ENCODE assay signal across 18 cellular contexts in the genomic region with DNA sequence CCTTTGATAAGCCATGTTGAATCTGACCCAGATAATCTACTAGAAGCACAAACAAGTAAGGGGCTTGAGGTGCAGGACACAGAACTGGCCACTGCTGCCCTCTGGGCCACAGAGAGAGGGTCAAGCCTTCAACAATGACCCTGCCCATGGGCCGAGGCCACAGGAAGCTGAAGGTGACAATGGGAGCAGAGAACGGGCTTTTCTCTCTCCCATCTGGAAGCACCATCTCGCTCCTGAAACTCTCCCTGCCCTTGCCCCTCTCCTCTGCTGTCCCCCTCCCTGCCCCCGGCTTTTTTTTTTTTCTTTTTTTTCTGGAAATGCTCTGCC.
DNase-seq lines count a peak whose midpoint lies in the region; ATAC-seq, FAIRE-seq and TF ChIP-seq lines count a peak whose summit lies in the region.
"Had no signal": no experiment of that assay in that cellular context is flagged by ENCODE, and none has a peak within 500 bp of the region (broad histone marks: within the 10 kb centered on the region; RNA-seq: fewer than 3 reads in every experiment).

No MANE protein-coding gene starts in this region.

- H3K79me2 ChIP-seq in ACC112 (ENCODE audit: control insufficient read depth, insufficient read depth, low read length, unreplicated experiment) (no peaks in the 10 kb centered on the region), astrocyte (ENCODE audit: insufficient read depth, low read length) (no peaks in the 10 kb centered on the region)

- DNase-seq in HFFc6: no peak
- DNase-seq in astrocyte (ENCODE audit: low read depth): no peak
- no peak for DNase-seq in mesenchymal stem cell
- no peak for DNase-seq in caudate nucleus (lab: John Stamatoyannopoulos, UW)
- DNase-seq in HuH-7 (ENCODE audit: low spot score): no peak
- no peak for DNase-seq in stimulated activated CD4-positive, alpha-beta T cell treated with anti-CD3 and anti-CD28 coated beads, Interleukin-15, amount 100 ng/mL, for 24 hours
- DNase-seq: C1 segment of cervical spinal cord; CD8-positive, alpha-beta memory T cell; H7; NCI-H1105 treated with DMSO at 0.1 percent for 48 hours; NCI-H1694; NCI-H2081 treated with DMSO at 0.1 percent for 48 hours; NCI-H774; SHP77 treated with DMSO at 0.1 percent for 48 hours had no signal

- no peak overlapping the region for H2BK5ac ChIP-seq in mesenchymal stem cell (ENCODE audit: low read depth, low read length, poor library complexity, severe bottlenecking)

- H2AK5ac ChIP-seq in mesenchymal stem cell (ENCODE audit: low read length, severe bottlenecking): no peak overlapping the region

- no peak overlapping the region for H2BK120ac ChIP-seq in mesenchymal stem cell (ENCODE audit: low read depth, low read length)

- H3K79me1 ChIP-seq in mesenchymal stem cell (replicated peaks; ENCODE audit: low read length, poor library complexity, severe bottlenecking): no peaks in the 10 kb centered on the region

- H2BK12ac ChIP-seq in mesenchymal stem cell (ENCODE audit: low read length in 2 of 2): peak overlapping the region in 1 of 2 experiments; percentile 25

- no peaks in the 10 kb centered on the region for H4K20me1 ChIP-seq in astrocyte (ENCODE audit: insufficient read depth, low read length)

- no peak overlapping the region for H4K91ac ChIP-seq in mesenchymal stem cell (ENCODE audit: low read length)

- H3K27me3 ChIP-seq in ACC112 (ENCODE audit: insufficient read depth, low read length) (no peaks in the 10 kb centered on the region), astrocyte (ENCODE audit: insufficient read depth, low read length) (no peaks in the 10 kb centered on the region), mesenchymal stem cell (ENCODE audit: control insufficient read depth in 1 of 2, insufficient read depth in 1 of 2, low read length in 2 of 2) (no peaks in the 10 kb centered on the region)

- H3K4me1 ChIP-seq in ACC112 (ENCODE audit: control insufficient read depth, insufficient read depth, low read length, unreplicated experiment): peaks cover 32% of the 10 kb centered on the region
- H3K4me1 ChIP-seq in astrocyte (ENCODE audit: insufficient read depth, low read length): peaks cover 13% of the 10 kb centered on the region
- no peaks in the 10 kb centered on the region for H3K4me1 ChIP-seq in mesenchymal stem cell (ENCODE audit: control insufficient read depth, insufficient read depth, low read depth, low read length)

- WGBS in mesenchymal stem cell: 63% methylated on average over 4 of the region's 4 CpGs

- H2BK15ac ChIP-seq in mesenchymal stem cell (ENCODE audit: low read depth, poor library complexity, severe bottlenecking): peak overlapping the region; percentile 33

- no peak overlapping the region for H3K4me3 ChIP-seq in ACC112 (ENCODE audit: low read depth, low read length)
- H3K4me3 ChIP-seq in astrocyte (ENCODE audit: insufficient read depth, low read depth, low read length): no peak overlapping the region
- no peak overlapping the region for H3K4me3 ChIP-seq in mesenchymal stem cell (ENCODE audit: insufficient read depth in 1 of 2, low read depth in 1 of 2, low read length in 2 of 2)

- H3K27me3 Mint-ChIP-seq in HFFc6 (ENCODE audit: insufficient read depth) (no peaks in the 10 kb centered on the region; the same call in 1 of the 2 replicates), astrocyte (ENCODE audit: low read depth, unreplicated experiment) (no peaks in the 10 kb centered on the region)

- H3K36me3 Mint-ChIP-seq in HFFc6 (ENCODE audit: low read depth): peaks cover 8% of the 10 kb centered on the region; the same call in 1 of the 2 replicates
- H3K36me3 Mint-ChIP-seq in astrocyte (ENCODE audit: low read depth, unreplicated experiment): no peaks in the 10 kb centered on the region

- H3K36me3 ChIP-seq in ACC112 (ENCODE audit: insufficient read depth, low read length) (no peaks in the 10 kb centered on the region), astrocyte (ENCODE audit: insufficient read depth, low read length) (no peaks in the 10 kb centered on the region), mesenchymal stem cell (ENCODE audit: control insufficient read depth in 1 of 2, insufficient read depth in 2 of 2, low read depth in 1 of 2, low read length in 2 of 2) (no peaks in the 10 kb centered on the region)

- H3K27ac ChIP-seq in ACC112 (ENCODE audit: low read depth, low read length) (no peak overlapping the region), astrocyte (ENCODE audit: low read depth, low read length) (peak overlapping the region; percentile 66), mesenchymal stem cell (ENCODE audit: low read length, poor library complexity, severe bottlenecking) (no peak overlapping the region), caudate nucleus (ENCODE audit: low read depth, low read length) (no peak overlapping the region)
- H3K27ac ChIP-seq: HL-60 had no signal

- H3K23ac ChIP-seq in mesenchymal stem cell (ENCODE audit: low read length in 2 of 2): no peak overlapping the region

- peak overlapping the region; percentile 61 for H4K8ac ChIP-seq in mesenchymal stem cell (ENCODE audit: low read length)

- H3K9me3 ChIP-seq in astrocyte (ENCODE audit: insufficient read depth, low read depth, low read length) (no peaks in the 10 kb centered on the region), mesenchymal stem cell (ENCODE audit: control insufficient read depth, low read length) (no peaks in the 10 kb centered on the region)

- H3K9me3 Mint-ChIP-seq in HFFc6: no peaks in the 10 kb centered on the region
- no peaks in the 10 kb centered on the region for H3K9me3 Mint-ChIP-seq in astrocyte (ENCODE audit: unreplicated experiment)
- H3K9me3 Mint-ChIP-seq: CD8-positive, alpha-beta memory T cell had no signal

- peak overlapping the region; percentile 49 for H3K4me2 ChIP-seq in astrocyte (ENCODE audit: low read length)
- no peak overlapping the region for H3K4me2 ChIP-seq in mesenchymal stem cell (ENCODE audit: low read length, poor library complexity, severe bottlenecking)

- H3K4ac ChIP-seq in mesenchymal stem cell (ENCODE audit: low read depth in 1 of 2, low read length in 2 of 2): no peak overlapping the region

- no peak overlapping the region for H3K18ac ChIP-seq in mesenchymal stem cell (ENCODE audit: low read depth in 1 of 2, low read length in 2 of 2)

- no peak for FAIRE-seq in astrocyte (lab: Jason Lieb, UNC)
- FAIRE-seq: A204.1 had no signal

- peak overlapping the region; percentile 31; the same call in 1 of the 2 replicates for H3K4me3 Mint-ChIP-seq in HFFc6
- H3K4me3 Mint-ChIP-seq in astrocyte (ENCODE audit: unreplicated experiment): no peak overlapping the region
- H3K4me3 Mint-ChIP-seq: CD8-positive, alpha-beta memory T cell had no signal

- H3K14ac ChIP-seq in mesenchymal stem cell (ENCODE audit: low read length in 2 of 2): no peak overlapping the region

- H2AFZ ChIP-seq in ACC112 (ENCODE audit: low read length, unreplicated experiment): peak overlapping the region; percentile 15
- H2AFZ ChIP-seq in astrocyte (ENCODE audit: low read depth, low read length): no peak overlapping the region
- H2AFZ ChIP-seq in mesenchymal stem cell (ENCODE audit: low read depth, low read length): no peak overlapping the region

- ATAC-seq in GM18907 (IDR thresholded peaks at IDR 0.05; ENCODE audit: unreplicated experiment): no peak

- H3K9ac ChIP-seq in astrocyte (ENCODE audit: low read length) (no peak overlapping the region), mesenchymal stem cell (ENCODE audit: low read length) (no peak overlapping the region)

- H3K4me1 Mint-ChIP-seq in HFFc6 (ENCODE audit: low read depth) (peaks cover 85% of the 10 kb centered on the region), astrocyte (ENCODE audit: low read depth, unreplicated experiment) (peaks cover 30% of the 10 kb centered on the region)
- H3K4me1 Mint-ChIP-seq: CD8-positive, alpha-beta memory T cell had no signal

- TF ChIP-seq CTCF in HFFc6 (IDR thresholded peaks at IDR 0.05): 0 out of 2 replicates have a peak, but pooled peaks have one; percentile 17
- TF ChIP-seq CTCF in astrocyte (IDR thresholded peaks at IDR 0.05; ENCODE audit: insufficient read depth, low read depth, low read length): no peak

- H3K27ac Mint-ChIP-seq in HFFc6 (peak overlapping the region; percentile 94), astrocyte (ENCODE audit: unreplicated experiment) (no peak overlapping the region)
- H3K27ac Mint-ChIP-seq: CD8-positive, alpha-beta memory T cell had no signal
